In the genomic region with DNA sequence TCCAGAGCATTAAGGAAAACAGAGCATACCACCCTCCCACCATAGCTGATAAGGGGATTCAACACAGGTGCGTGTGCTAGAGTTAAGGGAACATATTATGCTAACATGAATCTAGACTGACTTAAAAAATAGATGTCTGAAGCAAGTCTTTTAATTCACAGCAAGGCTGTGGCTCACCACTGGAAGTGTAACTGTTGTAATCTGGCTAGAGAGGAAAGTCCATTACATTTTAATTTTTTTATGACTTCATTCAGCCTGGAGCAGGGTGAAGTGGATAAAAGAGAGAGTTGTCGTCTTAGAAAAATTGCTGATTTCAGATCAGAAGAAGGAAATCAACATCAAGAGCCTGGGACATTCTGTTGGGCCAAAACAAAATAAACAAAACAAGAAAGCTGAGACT, we compare ENCODE assay signal across 25 cellular contexts. TPM values are rescaled to one million over a fixed set of nuclear protein-coding genes. Genes with fewer than 3 reads are reported as not detected.
A peak's percentile ranks its signal among the peaks of the same experiment; 100 is the strongest.
DNase-seq lines count a peak whose midpoint lies in the region; ATAC-seq and TF ChIP-seq lines count a peak whose summit lies in the region.
"Had no signal": no experiment of that assay in that cellular context is flagged by ENCODE, and none has a peak within 500 bp of the region (broad histone marks: within the 10 kb centered on the region; RNA-seq: fewer than 3 reads in every experiment).

No MANE protein-coding gene starts in this region.

- H3K4me2 ChIP-seq in hepatocyte (peak overlapping the region; percentile 16), PC-3 (ENCODE audit: low read length) (no peak overlapping the region)
- H3K4me2 ChIP-seq: A549; BLaER1 treated with 17β-estradiol and CSF1 and Interleukin-3, amounts not matched to agents 10 nM and 100 nM had no signal

- H3K9me2 ChIP-seq in hepatocyte (replicated peaks; ENCODE audit: insufficient read depth) (no peaks in the 10 kb centered on the region), PC-3 (replicated peaks; ENCODE audit: low read length) (no peaks in the 10 kb centered on the region)

- POLR2A ChIA-PET in Caco-2 (lab: Charles Lee) (no interaction called here), PC-3 (lab: Charles Lee; ENCODE audit: unreplicated experiment) (no interaction called here)

- H3K79me2 ChIP-seq in hepatocyte (no peaks in the 10 kb centered on the region), PC-3 (ENCODE audit: low read length) (no peaks in the 10 kb centered on the region)

- no peak for TF ChIP-seq POLR2A in erythroblast (IDR thresholded peaks at IDR 0.05; ENCODE audit: low read length)

- no peaks in the 10 kb centered on the region for H3F3A ChIP-seq in PC-3 (ENCODE audit: low read length, unreplicated experiment)

- H3K4me1 ChIP-seq in Caco-2 = peaks cover 54% of the 10 kb centered on the region
- H3K4me1 ChIP-seq in duodenal mucosa (ENCODE audit: control insufficient read depth in 1 of 2, insufficient read depth in 2 of 2, low read length in 2 of 2) = peaks cover 5 to 32% of the 10 kb centered on the region in 2 donors
- peaks cover 49% of the 10 kb centered on the region for H3K4me1 ChIP-seq in hepatocyte (ENCODE audit: insufficient read depth)
- peaks cover 5 to 9% of the 10 kb centered on the region in 2 donors for H3K4me1 ChIP-seq in mucosa of rectum (ENCODE audit: control insufficient read depth in 2 of 2, insufficient read depth in 2 of 2, low read length in 2 of 2)
- H3K4me1 ChIP-seq in PC-3 (ENCODE audit: insufficient read depth, low read length) = peaks cover 8% of the 10 kb centered on the region; the same call in 1 of the 2 replicates
- H3K4me1 ChIP-seq: BE2C, HAP-1 had no signal

- H3K27me3 ChIP-seq in Caco-2 (replicated peaks; ENCODE audit: control insufficient read depth, insufficient read depth, low read length) (no peaks in the 10 kb centered on the region), duodenal mucosa (ENCODE audit: control insufficient read depth in 1 of 2, insufficient read depth in 2 of 2, low read length in 2 of 2) (no peaks in the 10 kb centered on the region), hepatocyte (no peaks in the 10 kb centered on the region), mucosa of rectum (ENCODE audit: control insufficient read depth in 2 of 2, insufficient read depth in 2 of 2, low read length in 2 of 2) (no peaks in the 10 kb centered on the region), PC-3 (ENCODE audit: low read length) (no peaks in the 10 kb centered on the region)
- H3K27me3 ChIP-seq: BLaER1 treated with 17β-estradiol and CSF1 and Interleukin-3, amounts not matched to agents 10 nM and 100 nM had no signal

- H3K4me1 Mint-ChIP-seq in Caco-2 (ENCODE audit: low read depth, unreplicated experiment) = peaks cover 50% of the 10 kb centered on the region
- H3K4me1 Mint-ChIP-seq: CD14-positive monocyte had no signal

- H3K4me3 ChIP-seq in Caco-2 (ENCODE audit: low read depth, low read length) (no peak overlapping the region), duodenal mucosa (ENCODE audit: low read depth in 1 of 2, low read length in 2 of 2) (peak overlapping the region; percentile 23 to 46), hepatocyte (no peak overlapping the region), mucosa of rectum (ENCODE audit: low read length in 2 of 2) (peak overlapping the region; percentile 13 to 27), PC-3 (ENCODE audit: low read length) (no peak overlapping the region)
- H3K4me3 ChIP-seq: A549; BLaER1 treated with 17β-estradiol and CSF1 and Interleukin-3, amounts not matched to agents 10 nM and 100 nM; HAP-1 had no signal

- no peak for ATAC-seq in PC-3
- ATAC-seq: A549 had no signal

- CTCF ChIA-PET in Caco-2 (lab: Charles Lee) (interaction anchor here (1.3 kb wide), 1 partner anchor 43 kb away, joined by 5 read pairs; no protein-coding TSS in a partner anchor), PC-3 (lab: Charles Lee) (no interaction called here)

- 60% methylated on average over 2 of the region's 2 CpGs for WGBS in hepatocyte (ENCODE audit: low lambda C conversion rate, missing lambda C conversion rate)

- peak overlapping the region; percentile 63 for H3K27ac Mint-ChIP-seq in Caco-2 (ENCODE audit: unreplicated experiment)
- H3K27ac Mint-ChIP-seq: CD14-positive monocyte; CD4-positive, alpha-beta T cell; CD8-positive, alpha-beta memory T cell; HFFc6 had no signal

- H3K9ac ChIP-seq in duodenal mucosa (ENCODE audit: low read depth in 1 of 2, low read length in 2 of 2) (no peak overlapping the region), mucosa of rectum (ENCODE audit: low read depth in 1 of 2, low read length in 2 of 2) (no peak overlapping the region), PC-3 (ENCODE audit: low read length) (no peak overlapping the region)
- H3K9ac ChIP-seq: BLaER1 treated with 17β-estradiol and CSF1 and Interleukin-3, amounts not matched to agents 10 nM and 100 nM had no signal

- H3K27ac ChIP-seq in duodenal mucosa (ENCODE audit: low read depth, low read length) = no peak overlapping the region
- peak overlapping the region; percentile 92 for H3K27ac ChIP-seq in hepatocyte
- peak overlapping the region; percentile 43 to 53 for H3K27ac ChIP-seq in mucosa of rectum (ENCODE audit: low read depth in 2 of 2, low read length in 2 of 2)
- H3K27ac ChIP-seq in PC-3 (ENCODE audit: low read length) = no peak overlapping the region
- H3K27ac ChIP-seq: BLaER1 treated with 17β-estradiol and CSF1 and Interleukin-3, amounts not matched to agents 10 nM and 100 nM had no signal

- intact Hi-C loops in Caco-2 (cut with micrococcal nuclease; ENCODE audit: unreplicated experiment) = no loop called here
- intact Hi-C loops in PC-3 (cut with micrococcal nuclease) = no loop called here

- no peak overlapping the region for H3K4me3 Mint-ChIP-seq in Caco-2 (ENCODE audit: unreplicated experiment)
- H3K4me3 Mint-ChIP-seq: CD14-positive monocyte; CD4-positive, alpha-beta T cell; HFFc6 had no signal

- H3K36me3 Mint-ChIP-seq in Caco-2 (ENCODE audit: insufficient read depth, unreplicated experiment) = no peaks in the 10 kb centered on the region
- H3K36me3 Mint-ChIP-seq: CD14-positive monocyte; CD8-positive, alpha-beta memory T cell had no signal

- no peaks in the 10 kb centered on the region; the same call in 1 of the 2 replicates for H3K36me3 ChIP-seq in Caco-2 (ENCODE audit: control insufficient read depth, insufficient read depth, low read length)
- no peaks in the 10 kb centered on the region for H3K36me3 ChIP-seq in duodenal mucosa (ENCODE audit: control insufficient read depth in 1 of 2, insufficient read depth in 2 of 2, low read length in 2 of 2)
- H3K36me3 ChIP-seq in hepatocyte (replicated peaks; ENCODE audit: insufficient read depth, low read depth) = no peaks in the 10 kb centered on the region
- no peaks in the 10 kb centered on the region for H3K36me3 ChIP-seq in mucosa of rectum (ENCODE audit: control insufficient read depth in 2 of 2, insufficient read depth in 2 of 2, low read length in 2 of 2)
- H3K36me3 ChIP-seq in PC-3 (ENCODE audit: low read depth, low read length) = no peaks in the 10 kb centered on the region
- H3K36me3 ChIP-seq: BE2C; BLaER1 treated with 17β-estradiol and CSF1 and Interleukin-3, amounts not matched to agents 10 nM and 100 nM; HAP-1 had no signal

- H3K27me3 Mint-ChIP-seq in Caco-2 (ENCODE audit: insufficient read depth, unreplicated experiment) = no peaks in the 10 kb centered on the region

- H4K20me1 ChIP-seq in hepatocyte (ENCODE audit: insufficient read depth, poor library complexity, severe bottlenecking) (no peaks in the 10 kb centered on the region), PC-3 (ENCODE audit: low read length) (no peaks in the 10 kb centered on the region)
- H4K20me1 ChIP-seq: BLaER1 treated with 17β-estradiol and CSF1 and Interleukin-3, amounts not matched to agents 10 nM and 100 nM had no signal

- DNase-seq in Caco-2 (no peak), hepatocyte (ENCODE audit: low spot score) (no peak), hippocampal formation (lab: John Stamatoyannopoulos, UW) (no peak), erythroblast (lab: John Stamatoyannopoulos, UW) (no peak), PC-3 (no peak), NK-92 (lab: John Stamatoyannopoulos, UW; ENCODE audit: unreplicated experiment) (no peak)
- DNase-seq: 8988T; ACHN; AML-193; BE2C; Calu3; CD4-positive, alpha-beta T cell; CD8-positive, alpha-beta memory T cell; DMS53; DMS79 treated with DMSO at 0.1 percent for 48 hours; GF-D8; GOT3; HFFc6 had no signal

- no TSS peak for BruUV-seq in Caco-2 (replicated peaks; lab: Mats Ljungman, UMichigan)
- no TSS peak for BruUV-seq in PC-3 (replicated peaks; lab: Mats Ljungman, UMichigan)

- TF ChIP-seq CTCF in Caco-2 (IDR thresholded peaks at IDR 0.05; ENCODE audit: insufficient read depth in 1 of 2, low read depth in 1 of 2, low read length in 1 of 2, severe bottlenecking in 1 of 2, unreplicated experiment in 1 of 2) = no peak
- TF ChIP-seq CTCF in hepatocyte (IDR thresholded peaks at IDR 0.05; ENCODE audit: poor library complexity) = no peak
- TF ChIP-seq CTCF in PC-3 (conservative IDR thresholded peaks at IDR 0.05; ENCODE audit: low read depth, low read length) = no peak

- H2AFZ ChIP-seq in hepatocyte (no peak overlapping the region), PC-3 (ENCODE audit: low read length) (no peak overlapping the region)

- H3K9me3 ChIP-seq in Caco-2 = no peaks in the 10 kb centered on the region
- no peaks in the 10 kb centered on the region for H3K9me3 ChIP-seq in duodenal mucosa (ENCODE audit: control insufficient read depth in 1 of 2, low read length in 2 of 2)
- H3K9me3 ChIP-seq in hepatocyte (ENCODE audit: low read depth) = no peaks in the 10 kb centered on the region
- H3K9me3 ChIP-seq in mucosa of rectum (ENCODE audit: control insufficient read depth in 2 of 2, low read length in 2 of 2) = no peaks in the 10 kb centered on the region
- no peaks in the 10 kb centered on the region for H3K9me3 ChIP-seq in PC-3 (ENCODE audit: low read length)
- H3K9me3 ChIP-seq: A549; BE2C; BLaER1 treated with 17β-estradiol and CSF1 and Interleukin-3, amounts not matched to agents 10 nM and 100 nM; HAP-1 had no signal

- H3K9me3 Mint-ChIP-seq in Caco-2 (ENCODE audit: unreplicated experiment) = peaks cover 9% of the 10 kb centered on the region
- H3K9me3 Mint-ChIP-seq: CD4-positive, alpha-beta T cell; CD8-positive, alpha-beta memory T cell had no signal

RNA-seq across cellular contexts. Expression of a gene that starts 5.6 kb away (rescaled TPM):
- 0.19 TPM in 1 of 2 replicates, not detected in the other for total RNA-seq in Caco-2 (2022)
- total RNA-seq in hepatocyte = 0.43 and 1.2 TPM in 2 replicates
- 0.57 and 1.5 TPM in 2 replicates for polyA plus RNA-seq in hepatocyte
- not detected in 2 replicates for total RNA-seq in PC-3 (2014; rRNA removed)
- total RNA-seq: Calu3; CD4-positive, alpha-beta T cell; CD8-positive, alpha-beta memory T cell; G401; HFFc6 had no signal
- polyA plus RNA-seq: CD14-positive monocyte; CD8-positive, alpha-beta memory T cell had no signal

Comparison
In these comparisons a context has a peak if more than half of its experiments do, and no peak if none do; other contexts are left out.
1. H3K4me3 ChIP-seq: peak in duodenal mucosa (2 of 2) and mucosa of rectum (2 of 2); none in Caco-2 (single experiment), hepatocyte (single experiment) and PC-3 (single experiment).
2. H3K27ac ChIP-seq: peak in hepatocyte (single experiment) and mucosa of rectum (2 of 2); none in duodenal mucosa (single experiment) and PC-3 (single experiment).